1 cellular context compared by ENCODE assay signal in genomic region chr22:19478466-19479357, GRCh38.
TF ChIP-seq lines count a peak whose summit lies in the region.

Gene UFD1 (minus strand): TSS chr22:19479193. CDS start chr22:19479085, 108 bp downstream.

TF ChIP-seq in HepG2, 621 proteins besides CTCF, POLR2A, EP300 and RAD21 (continued from another document and continues in another):
- TF ChIP-seq ZNF556 (CRISPR knock-in tag; IDR thresholded peaks at IDR 0.05; ENCODE audit: borderline replicate concordance) (no peak), ARNT2 (CRISPR knock-in tag; IDR thresholded peaks at IDR 0.05; ENCODE audit: low read depth) (no peak; the same call in 1 of the 2 replicates), ZNF589 (CRISPR knock-in tag; conservative IDR thresholded peaks at IDR 0.05) (no peak), GABPB1 (CRISPR knock-in tag; IDR thresholded peaks at IDR 0.05) (peak; percentile 97), ZNF558 (CRISPR knock-in tag; IDR thresholded peaks at IDR 0.05; ENCODE audit: borderline replicate concordance) (no peak), MYPOP (CRISPR knock-in tag; IDR thresholded peaks at IDR 0.05) (no peak), ZSCAN12 (CRISPR knock-in tag; IDR thresholded peaks at IDR 0.05) (no peak), ZNF563 (CRISPR knock-in tag; IDR thresholded peaks at IDR 0.05) (peak; percentile 57; the same call in 1 of the 2 replicates), MLXIP (CRISPR knock-in tag; IDR thresholded peaks at IDR 0.05; ENCODE audit: borderline replicate concordance) (no peak), RFX1 (IDR thresholded peaks at IDR 0.05) (no peak), ZBTB42 (CRISPR knock-in tag; IDR thresholded peaks at IDR 0.05) (no peak), KMT2A (CRISPR knock-in tag; IDR thresholded peaks at IDR 0.05) (peak; percentile 63; the same call in 1 of the 2 replicates), MLLT10 (CRISPR knock-in tag; IDR thresholded peaks at IDR 0.05) (no peak), ZNF770 (CRISPR knock-in tag; IDR thresholded peaks at IDR 0.05) (peak; percentile 17; the same call in 1 of the 2 replicates), ZNF496 (CRISPR knock-in tag; IDR thresholded peaks at IDR 0.05; ENCODE audit: insufficient replicate concordance) (no peak), SP2 (CRISPR knock-in tag; IDR thresholded peaks at IDR 0.05) (no peak), ZNF225 (CRISPR knock-in tag; IDR thresholded peaks at IDR 0.05) (0 out of 2 replicates have a peak, but pooled peaks have one; percentile 55), MIER2 (CRISPR knock-in tag; IDR thresholded peaks at IDR 0.05) (no peak), ZNF329 (CRISPR knock-in tag; IDR thresholded peaks at IDR 0.05; ENCODE audit: low read depth) (no peak), KLF15 (CRISPR knock-in tag; IDR thresholded peaks at IDR 0.05; ENCODE audit: borderline replicate concordance) (no peak), TEAD3 (CRISPR knock-in tag; optimal IDR thresholded peaks at IDR 0.05; ENCODE audit: borderline replicate concordance) (no peak), ZNF7 (CRISPR knock-in tag; IDR thresholded peaks at IDR 0.05) (no peak), ETV5 (CRISPR knock-in tag; IDR thresholded peaks at IDR 0.05; ENCODE audit: borderline replicate concordance) (peak; percentile 88), MEF2D (CRISPR knock-in tag; IDR thresholded peaks at IDR 0.05) (no peak), ZC3H4 (CRISPR knock-in tag; IDR thresholded peaks at IDR 0.05; ENCODE audit: borderline replicate concordance) (no peak), HOMEZ (CRISPR knock-in tag; IDR thresholded peaks at IDR 0.05; ENCODE audit: low read depth) (no peak), ASH2L (IDR thresholded peaks at IDR 0.05; ENCODE audit: insufficient read length, low read depth, low read length) (peak; percentile 76), ZNF318 (CRISPR knock-in tag; IDR thresholded peaks at IDR 0.05) (no peak), HOXA3 (CRISPR knock-in tag; IDR thresholded peaks at IDR 0.05) (no peak), ZNF619 (CRISPR knock-in tag; IDR thresholded peaks at IDR 0.05) (no peak), ZFP36 (IDR thresholded peaks at IDR 0.05; ENCODE audit: borderline replicate concordance, low read depth, low read length, partially characterized antibody) (no peak), ATM (IDR thresholded peaks at IDR 0.05; ENCODE audit: borderline replicate concordance) (no peak), ZNF282 (IDR thresholded peaks at IDR 0.05; ENCODE audit: partially characterized antibody) (no peak), SUZ12 (IDR thresholded peaks at IDR 0.05; ENCODE audit: low read depth, low read length) (no peak), MBD4 (IDR thresholded peaks at IDR 0.05; ENCODE audit: borderline replicate concordance, low read length) (no peak), RARA (CRISPR knock-in tag; IDR thresholded peaks at IDR 0.05) (no peak), ZNF597 (CRISPR knock-in tag; IDR thresholded peaks at IDR 0.05) (no peak), ZNF780A (CRISPR knock-in tag; IDR thresholded peaks at IDR 0.05) (no peak), SIN3B (IDR thresholded peaks at IDR 0.05; ENCODE audit: low read length) (no peak), TRIM24 (CRISPR knock-in tag; IDR thresholded peaks at IDR 0.05) (no peak), HOXA5 (CRISPR knock-in tag; IDR thresholded peaks at IDR 0.05) (peak; percentile 49; the same call in 1 of the 2 replicates), ZNF451 (CRISPR knock-in tag; IDR thresholded peaks at IDR 0.05) (no peak), SOX13 (IDR thresholded peaks at IDR 0.05) (no peak), SOX13 (CRISPR knock-in tag; conservative IDR thresholded peaks at IDR 0.05 in 1 of 2, IDR thresholded peaks at IDR 0.05 in 1 of 2) (no peak), FOXK2 (IDR thresholded peaks at IDR 0.05) (peak; percentile 98), ZNF724P (CRISPR knock-in tag; IDR thresholded peaks at IDR 0.05; ENCODE audit: borderline replicate concordance) (no peak), ZSCAN20 (CRISPR knock-in tag; IDR thresholded peaks at IDR 0.05; ENCODE audit: borderline replicate concordance) (no peak), ZNF468 (CRISPR knock-in tag; IDR thresholded peaks at IDR 0.05) (no peak), GATAD1 (CRISPR knock-in tag; IDR thresholded peaks at IDR 0.05) (peak; percentile 62; the same call in 1 of the 2 replicates), EEA1 (CRISPR knock-in tag; IDR thresholded peaks at IDR 0.05; ENCODE audit: borderline replicate concordance) (0 out of 2 replicates have a peak, but pooled peaks have one; percentile 8), BCL6 (CRISPR knock-in tag; IDR thresholded peaks at IDR 0.05) (no peak), THAP7 (CRISPR knock-in tag; IDR thresholded peaks at IDR 0.05) (no peak)
- TF ChIP-seq, protein P1, sequence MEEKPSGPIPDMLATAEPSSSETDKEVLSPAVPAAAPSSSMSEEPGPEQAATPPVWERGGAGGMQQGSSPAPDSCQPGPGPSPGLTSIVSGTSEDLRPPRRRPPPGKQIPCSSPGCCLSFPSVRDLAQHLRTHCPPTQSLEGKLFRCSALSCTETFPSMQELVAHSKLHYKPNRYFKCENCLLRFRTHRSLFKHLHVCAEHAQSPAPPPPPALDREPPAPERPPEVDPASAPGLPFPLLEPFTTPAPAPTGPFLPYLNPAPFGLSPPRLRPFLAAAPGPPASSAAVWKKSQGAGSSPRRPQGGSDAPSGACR (CRISPR knock-in tag; IDR thresholded peaks at IDR 0.05): 0 out of 2 replicates have a peak, but pooled peaks have one; percentile 32
